In the genomic region with DNA sequence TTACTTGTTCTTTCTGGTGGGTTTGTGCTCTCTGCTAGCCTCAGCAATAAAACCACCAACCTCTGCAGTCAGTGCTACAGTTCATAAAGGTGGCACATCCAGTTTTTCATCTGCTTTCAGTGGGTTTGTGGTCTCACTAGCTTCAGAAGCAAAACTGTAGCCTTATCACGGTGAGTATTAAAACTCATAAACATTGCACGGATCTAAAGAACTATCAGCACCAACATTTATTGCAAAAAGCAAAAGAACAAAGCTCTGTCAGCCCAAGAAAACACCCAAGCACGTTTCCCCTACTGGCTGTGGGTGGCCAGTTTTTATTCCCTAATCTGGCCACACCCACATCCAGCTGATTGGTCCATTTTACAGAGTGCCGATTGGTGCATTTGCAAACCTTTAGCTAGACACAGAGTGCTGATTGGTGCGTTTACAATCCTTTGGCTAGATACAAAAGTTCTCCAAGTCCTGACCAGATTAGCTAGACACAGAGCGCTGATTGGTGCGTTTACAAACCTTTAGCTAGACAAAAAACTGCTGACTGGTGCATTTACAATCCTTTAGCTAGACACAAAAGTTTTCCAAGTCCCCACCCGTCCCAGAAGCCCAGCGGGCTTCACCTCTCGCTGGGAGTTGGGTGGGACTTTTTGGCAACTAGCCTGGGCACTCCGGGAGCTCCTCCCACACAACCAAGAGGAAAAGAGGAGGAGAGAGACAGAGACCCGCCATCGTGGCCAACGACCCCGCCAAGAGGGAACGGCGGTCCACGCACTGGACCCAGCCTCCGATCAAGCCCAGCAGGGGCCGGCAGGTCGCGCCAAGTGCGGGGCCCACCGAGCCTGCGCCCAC, we compare ENCODE assay signal across 2 cellular contexts.
TF ChIP-seq lines count a peak whose summit lies in the region.

No MANE protein-coding gene starts in this region.

TF ChIP-seq in K562, 482 proteins besides CTCF, POLR2A, EP300 and RAD21 (continues in another document):
- TF ChIP-seq POLR2B (IDR thresholded peaks at IDR 0.05; ENCODE audit: low read depth, partially characterized antibody) (no peak), NFYB (IDR thresholded peaks at IDR 0.05; ENCODE audit: extremely low read depth, insufficient read length) (peak; percentile 95), HMG20A (CRISPR knock-in tag; conservative IDR thresholded peaks at IDR 0.05) (no peak), ZNF324 (CRISPR knock-in tag; IDR thresholded peaks at IDR 0.05) (no peak), TEAD4 (IDR thresholded peaks at IDR 0.05; ENCODE audit: low read length) (no peak), TEAD4 (CRISPR knock-in tag; IDR thresholded peaks at IDR 0.05; ENCODE audit: borderline replicate concordance) (no peak), THRAP3 (IDR thresholded peaks at IDR 0.05; ENCODE audit: borderline replicate concordance) (no peak), SMARCE1 (IDR thresholded peaks at IDR 0.05) (no peak), C11orf30 (IDR thresholded peaks at IDR 0.05; ENCODE audit: low read depth) (peak; percentile 81), GABPB2 (CRISPR knock-in tag; conservative IDR thresholded peaks at IDR 0.05) (no peak), SAP30 (IDR thresholded peaks at IDR 0.05; ENCODE audit: borderline replicate concordance, insufficient read depth, low read depth, low read length, poor library complexity, severe bottlenecking) (no peak), FIP1L1 (IDR thresholded peaks at IDR 0.05; ENCODE audit: low read depth, low read length, poor library complexity, severe bottlenecking) (no peak), SP1 (CRISPR knock-in tag; IDR thresholded peaks at IDR 0.05) (0 out of 2 replicates have a peak, but pooled peaks have one; percentile 32), EHMT2 (IDR thresholded peaks at IDR 0.05) (no peak), XRCC4 (IDR thresholded peaks at IDR 0.05; ENCODE audit: extremely low read depth, insufficient read depth, insufficient read length) (no peak), GABPB1 (CRISPR knock-in tag; IDR thresholded peaks at IDR 0.05) (no peak), ZNF24 (IDR thresholded peaks at IDR 0.05) (no peak), GATAD2A (IDR thresholded peaks at IDR 0.05) (no peak), ZNF76 (CRISPR knock-in tag; IDR thresholded peaks at IDR 0.05; ENCODE audit: borderline replicate concordance) (no peak), XRCC5 (IDR thresholded peaks at IDR 0.05; ENCODE audit: low read depth, low read length) (no peak), CBFA2T2 (conservative IDR thresholded peaks at IDR 0.05) (no peak), ZSCAN32 (CRISPR knock-in tag; IDR thresholded peaks at IDR 0.05) (no peak)
- TF ChIP-seq, protein P1, sequence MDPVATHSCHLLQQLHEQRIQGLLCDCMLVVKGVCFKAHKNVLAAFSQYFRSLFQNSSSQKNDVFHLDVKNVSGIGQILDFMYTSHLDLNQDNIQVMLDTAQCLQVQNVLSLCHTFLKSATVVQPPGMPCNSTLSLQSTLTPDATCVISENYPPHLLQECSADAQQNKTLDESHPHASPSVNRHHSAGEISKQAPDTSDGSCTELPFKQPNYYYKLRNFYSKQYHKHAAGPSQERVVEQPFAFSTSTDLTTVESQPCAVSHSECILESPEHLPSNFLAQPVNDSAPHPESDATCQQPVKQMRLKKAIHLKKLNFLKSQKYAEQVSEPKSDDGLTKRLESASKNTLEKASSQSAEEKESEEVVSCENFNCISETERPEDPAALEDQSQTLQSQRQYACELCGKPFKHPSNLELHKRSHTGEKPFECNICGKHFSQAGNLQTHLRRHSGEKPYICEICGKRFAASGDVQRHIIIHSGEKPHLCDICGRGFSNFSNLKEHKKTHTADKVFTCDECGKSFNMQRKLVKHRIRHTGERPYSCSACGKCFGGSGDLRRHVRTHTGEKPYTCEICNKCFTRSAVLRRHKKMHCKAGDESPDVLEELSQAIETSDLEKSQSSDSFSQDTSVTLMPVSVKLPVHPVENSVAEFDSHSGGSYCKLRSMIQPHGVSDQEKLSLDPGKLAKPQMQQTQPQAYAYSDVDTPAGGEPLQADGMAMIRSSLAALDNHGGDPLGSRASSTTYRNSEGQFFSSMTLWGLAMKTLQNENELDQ (CRISPR knock-in tag; IDR thresholded peaks at IDR 0.05; ENCODE audit: borderline replicate concordance), result no peak
- TF ChIP-seq, protein P2, sequence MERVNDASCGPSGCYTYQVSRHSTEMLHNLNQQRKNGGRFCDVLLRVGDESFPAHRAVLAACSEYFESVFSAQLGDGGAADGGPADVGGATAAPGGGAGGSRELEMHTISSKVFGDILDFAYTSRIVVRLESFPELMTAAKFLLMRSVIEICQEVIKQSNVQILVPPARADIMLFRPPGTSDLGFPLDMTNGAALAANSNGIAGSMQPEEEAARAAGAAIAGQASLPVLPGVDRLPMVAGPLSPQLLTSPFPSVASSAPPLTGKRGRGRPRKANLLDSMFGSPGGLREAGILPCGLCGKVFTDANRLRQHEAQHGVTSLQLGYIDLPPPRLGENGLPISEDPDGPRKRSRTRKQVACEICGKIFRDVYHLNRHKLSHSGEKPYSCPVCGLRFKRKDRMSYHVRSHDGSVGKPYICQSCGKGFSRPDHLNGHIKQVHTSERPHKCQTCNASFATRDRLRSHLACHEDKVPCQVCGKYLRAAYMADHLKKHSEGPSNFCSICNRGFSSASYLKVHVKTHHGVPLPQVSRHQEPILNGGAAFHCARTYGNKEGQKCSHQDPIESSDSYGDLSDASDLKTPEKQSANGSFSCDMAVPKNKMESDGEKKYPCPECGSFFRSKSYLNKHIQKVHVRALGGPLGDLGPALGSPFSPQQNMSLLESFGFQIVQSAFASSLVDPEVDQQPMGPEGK (CRISPR knock-in tag; IDR thresholded peaks at IDR 0.05; ENCODE audit: borderline replicate concordance), result no peak
- TF ChIP-seq, protein P3, sequence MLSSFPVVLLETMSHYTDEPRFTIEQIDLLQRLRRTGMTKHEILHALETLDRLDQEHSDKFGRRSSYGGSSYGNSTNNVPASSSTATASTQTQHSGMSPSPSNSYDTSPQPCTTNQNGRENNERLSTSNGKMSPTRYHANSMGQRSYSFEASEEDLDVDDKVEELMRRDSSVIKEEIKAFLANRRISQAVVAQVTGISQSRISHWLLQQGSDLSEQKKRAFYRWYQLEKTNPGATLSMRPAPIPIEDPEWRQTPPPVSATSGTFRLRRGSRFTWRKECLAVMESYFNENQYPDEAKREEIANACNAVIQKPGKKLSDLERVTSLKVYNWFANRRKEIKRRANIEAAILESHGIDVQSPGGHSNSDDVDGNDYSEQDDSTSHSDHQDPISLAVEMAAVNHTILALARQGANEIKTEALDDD (IDR thresholded peaks at IDR 0.05), result no peak
- TF ChIP-seq, protein P4, sequence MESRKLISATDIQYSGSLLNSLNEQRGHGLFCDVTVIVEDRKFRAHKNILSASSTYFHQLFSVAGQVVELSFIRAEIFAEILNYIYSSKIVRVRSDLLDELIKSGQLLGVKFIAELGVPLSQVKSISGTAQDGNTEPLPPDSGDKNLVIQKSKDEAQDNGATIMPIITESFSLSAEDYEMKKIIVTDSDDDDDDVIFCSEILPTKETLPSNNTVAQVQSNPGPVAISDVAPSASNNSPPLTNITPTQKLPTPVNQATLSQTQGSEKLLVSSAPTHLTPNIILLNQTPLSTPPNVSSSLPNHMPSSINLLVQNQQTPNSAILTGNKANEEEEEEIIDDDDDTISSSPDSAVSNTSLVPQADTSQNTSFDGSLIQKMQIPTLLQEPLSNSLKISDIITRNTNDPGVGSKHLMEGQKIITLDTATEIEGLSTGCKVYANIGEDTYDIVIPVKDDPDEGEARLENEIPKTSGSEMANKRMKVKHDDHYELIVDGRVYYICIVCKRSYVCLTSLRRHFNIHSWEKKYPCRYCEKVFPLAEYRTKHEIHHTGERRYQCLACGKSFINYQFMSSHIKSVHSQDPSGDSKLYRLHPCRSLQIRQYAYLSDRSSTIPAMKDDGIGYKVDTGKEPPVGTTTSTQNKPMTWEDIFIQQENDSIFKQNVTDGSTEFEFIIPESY (CRISPR knock-in tag; IDR thresholded peaks at IDR 0.05), result peak; percentile 67

TF ChIP-seq in GM12891, 5 proteins besides CTCF, POLR2A, EP300 and RAD21:
- TF ChIP-seq POLR2AphosphoS5 (IDR thresholded peaks at IDR 0.05; ENCODE audit: low read depth, low read length), result no peak
- no peak for TF ChIP-seq PAX5 (IDR thresholded peaks at IDR 0.05; ENCODE audit: insufficient read depth, low read length, severe bottlenecking)
- no peak for TF ChIP-seq SPI1 (IDR thresholded peaks at IDR 0.05; ENCODE audit: low read depth, low read length)
- no peak for TF ChIP-seq POU2F2 (IDR thresholded peaks at IDR 0.05; ENCODE audit: low read depth, low read length)
- TF ChIP-seq TAF1 (IDR thresholded peaks at IDR 0.05; ENCODE audit: low read depth, low read length), result no peak
